Comparison of ENCODE assay signal across 14 cellular contexts in the genomic region with DNA sequence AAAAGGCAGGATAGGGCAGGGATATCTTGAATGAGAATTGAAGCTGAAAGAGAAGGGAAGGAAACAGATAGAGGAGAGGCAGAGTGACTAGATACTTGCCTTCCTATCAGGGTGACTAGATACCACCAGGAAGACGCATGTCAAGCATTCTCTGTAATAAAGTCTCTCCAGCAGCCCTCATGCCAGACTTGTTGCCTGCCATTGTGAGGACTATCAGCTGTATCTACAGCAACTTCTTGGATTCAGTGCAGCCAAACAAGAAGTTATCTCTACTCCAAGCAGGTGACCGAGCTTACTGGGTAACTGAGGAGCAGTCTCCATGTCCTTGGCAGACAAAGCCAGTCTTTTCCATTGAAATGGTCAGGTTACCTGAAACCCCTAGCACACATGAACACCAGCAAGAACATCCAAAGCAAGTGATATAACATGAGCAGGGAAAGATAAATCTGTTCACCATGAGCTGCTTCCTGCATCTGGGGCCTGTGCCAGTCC. TPM values are rescaled to one million over a fixed set of nuclear protein-coding genes. Genes with fewer than 3 reads are reported as not detected.
DNase-seq lines count a peak whose midpoint lies in the region; ATAC-seq and TF ChIP-seq lines count a peak whose summit lies in the region.
"Had no signal": no experiment of that assay in that cellular context is flagged by ENCODE, and none has a peak within 500 bp of the region (broad histone marks: within the 10 kb centered on the region; RNA-seq: fewer than 3 reads in every experiment).

No MANE protein-coding gene starts in this region.

- H3K27me3 ChIP-seq in Panc1 (ENCODE audit: control insufficient read depth, insufficient read depth, low read length) (no peaks in the 10 kb centered on the region), neural progenitor cell (no peaks in the 10 kb centered on the region), SJCRH30 (no peaks in the 10 kb centered on the region; the same call in 1 of the 2 replicates)
- H3K27me3 ChIP-seq: BLaER1 treated with 17β-estradiol and CSF1 and Interleukin-3, amounts not matched to agents 10 nM and 100 nM; colonic mucosa had no signal

- H3K27me3 Mint-ChIP-seq in Calu3 (ENCODE audit: unreplicated experiment) (no peaks in the 10 kb centered on the region), neural progenitor cell (ENCODE audit: insufficient read depth, low read depth) (no peaks in the 10 kb centered on the region)

- no peak overlapping the region for H3K4me2 ChIP-seq in neural progenitor cell

- no peaks in the 10 kb centered on the region for H4K20me1 ChIP-seq in neural progenitor cell (ENCODE audit: low read depth)
- H4K20me1 ChIP-seq: BLaER1 treated with 17β-estradiol and CSF1 and Interleukin-3, amounts not matched to agents 10 nM and 100 nM had no signal

- POLR2A ChIA-PET in Panc1 (lab: Charles Lee), result interaction anchor here (0.6 to 1.0 kb wide), 2 partner anchors 8 to 15 kb away, joined by 3 read pairs; no protein-coding TSS in a partner anchor

- no peaks in the 10 kb centered on the region for H3K9me3 ChIP-seq in Panc1 (ENCODE audit: control insufficient read depth, insufficient read depth, low read depth, low read length)
- no peaks in the 10 kb centered on the region for H3K9me3 ChIP-seq in neural progenitor cell (ENCODE audit: low read depth)
- H3K9me3 ChIP-seq in SJCRH30 (replicated peaks), result no peaks in the 10 kb centered on the region
- H3K9me3 ChIP-seq: BLaER1 treated with 17β-estradiol and CSF1 and Interleukin-3, amounts not matched to agents 10 nM and 100 nM; colonic mucosa had no signal

- peak overlapping the region in 1 of 2 experiments; percentile 24; a peak in 2 of 4 replicates for H3K4me3 ChIP-seq in Panc1 (ENCODE audit: low read depth in 2 of 2, low read length in 2 of 2)
- H3K4me3 ChIP-seq in coronary artery, result no peak overlapping the region
- H3K4me3 ChIP-seq in neural progenitor cell, result no peak overlapping the region
- no peak overlapping the region for H3K4me3 ChIP-seq in SJCRH30
- H3K4me3 ChIP-seq: BLaER1 treated with 17β-estradiol and CSF1 and Interleukin-3, amounts not matched to agents 10 nM and 100 nM; colonic mucosa had no signal

- H2AFZ ChIP-seq in neural progenitor cell (replicated peaks), result no peak overlapping the region

- H3K4me3 Mint-ChIP-seq in Calu3 (ENCODE audit: low read depth, unreplicated experiment), result peak overlapping the region; percentile 23
- H3K4me3 Mint-ChIP-seq in neural progenitor cell, result no peak overlapping the region
- H3K4me3 Mint-ChIP-seq: T-helper 1 cell treated with Interleukin-12 subunit alpha and Interleukin-12 subunit beta and Interleukin-4 antibody, amounts not matched to agents 30 μg/mL and 1 μg/mL, for 36 hours had no signal

- intact Hi-C loops in Calu3 (cut with micrococcal nuclease; ENCODE audit: unreplicated experiment) (loop anchor here (1.0 kb wide), 1 partner anchor 32 kb away; no protein-coding TSS in a partner anchor), Panc1 (cut with micrococcal nuclease; ENCODE audit: unreplicated experiment) (loop anchor here (10.0 kb wide), 1 partner anchor 99 kb away; no protein-coding TSS in a partner anchor)

- H3K36me3 Mint-ChIP-seq in Calu3 (ENCODE audit: insufficient read depth, unreplicated experiment) (peaks cover 10% of the 10 kb centered on the region), neural progenitor cell (no peaks in the 10 kb centered on the region)

- DNase-seq in Calu3, result no peak
- no peak for DNase-seq in Panc1 (ENCODE audit: low read depth, low spot score)
- DNase-seq in coronary artery (ENCODE audit: low spot score), result no peak
- DNase-seq in neural progenitor cell (ENCODE audit: low spot score), result no peak
- no peak for DNase-seq in T-helper 1 cell
- no peak for DNase-seq in SJCRH30
- DNase-seq: activated naive CD4-positive, alpha-beta T cell treated with Interleukin-2 at 50 U/mL for 16 hours; colonic mucosa; MV-4-11; stimulated activated naive CD4-positive, alpha-beta T cell treated with Interleukin-2 at 50 U/mL for 16 hours had no signal

- in situ Hi-C loops in Panc1 (cut with HindIII; ENCODE audit: low pct_unique_long_range_greater_than_20kb, low sequenced_read_pairs), result no loop called here

- no peak overlapping the region for H3K9ac ChIP-seq in neural progenitor cell
- H3K9ac ChIP-seq: BLaER1 treated with 17β-estradiol and CSF1 and Interleukin-3, amounts not matched to agents 10 nM and 100 nM had no signal

- H3K36me3 ChIP-seq in Panc1 (ENCODE audit: control insufficient read depth, insufficient read depth, low read length) (no peaks in the 10 kb centered on the region), neural progenitor cell (no peaks in the 10 kb centered on the region), SJCRH30 (no peaks in the 10 kb centered on the region)
- H3K36me3 ChIP-seq: BLaER1 treated with 17β-estradiol and CSF1 and Interleukin-3, amounts not matched to agents 10 nM and 100 nM; colonic mucosa had no signal

- H3K4me1 Mint-ChIP-seq in Calu3 (ENCODE audit: low read depth, unreplicated experiment), result peaks cover 70% of the 10 kb centered on the region
- H3K4me1 Mint-ChIP-seq in neural progenitor cell, result peaks cover 10% of the 10 kb centered on the region

- H3F3A ChIP-seq in neural progenitor cell (ENCODE audit: low read depth), result peaks cover 17% of the 10 kb centered on the region

- CTCF ChIA-PET in Calu3 (lab: Charles Lee) (interaction anchor here (0.7 to 1.9 kb wide), 8 partner anchors 8 to 96 kb away, joined by 3 to 12 read pairs (median 4); partner anchors contain the start of gene SH3RF2), Panc1 (lab: Charles Lee) (no interaction called here)

- TF ChIP-seq CTCF in Calu3 (IDR thresholded peaks at IDR 0.05; ENCODE audit: unreplicated experiment), result no peak
- no peak for TF ChIP-seq CTCF in Panc1 (IDR thresholded peaks at IDR 0.05)
- TF ChIP-seq CTCF in coronary artery (IDR thresholded peaks at IDR 0.05), result no peak
- no peak for TF ChIP-seq CTCF in neural progenitor cell (IDR thresholded peaks at IDR 0.05)

- no peaks in the 10 kb centered on the region for H3K79me2 ChIP-seq in neural progenitor cell (ENCODE audit: low read depth)

- peak; percentile 15 for ATAC-seq in Panc1
- no peak for ATAC-seq in GM21515 (IDR thresholded peaks at IDR 0.05; ENCODE audit: unreplicated experiment)
- ATAC-seq in GM18519 (IDR thresholded peaks at IDR 0.05; ENCODE audit: low FRiP score, unreplicated experiment), result no peak

- H3K27ac Mint-ChIP-seq in Calu3 (ENCODE audit: unreplicated experiment) (peak overlapping the region; percentile 79), neural progenitor cell (peak overlapping the region; percentile 27)

- BruUV-seq in Calu3 (replicated peaks; lab: Mats Ljungman, UMichigan) (TSS peak; percentile 92), Panc1 (replicated peaks; lab: Mats Ljungman, UMichigan) (no TSS peak)

- H3K9me3 Mint-ChIP-seq in Calu3 (ENCODE audit: low read depth, unreplicated experiment) (no peaks in the 10 kb centered on the region), neural progenitor cell (no peaks in the 10 kb centered on the region)
- H3K9me3 Mint-ChIP-seq: T-helper 1 cell treated with Interleukin-12 subunit alpha and Interleukin-12 subunit beta and Interleukin-4 antibody, amounts not matched to agents 30 μg/mL and 1 μg/mL, for 36 hours had no signal

- peak overlapping the region; percentile 80 for H3K27ac ChIP-seq in Panc1 (ENCODE audit: low read length)
- peak overlapping the region; percentile 6 to 30 for H3K27ac ChIP-seq in coronary artery
- H3K27ac ChIP-seq in neural progenitor cell, result no peak overlapping the region
- H3K27ac ChIP-seq in SJCRH30, result no peak overlapping the region
- H3K27ac ChIP-seq: BLaER1 treated with 17β-estradiol and CSF1 and Interleukin-3, amounts not matched to agents 10 nM and 100 nM; colonic mucosa had no signal

- H3K4me1 ChIP-seq in Panc1 (ENCODE audit: control insufficient read depth, insufficient read depth, low read length) (peaks cover 65% of the 10 kb centered on the region), neural progenitor cell (peaks cover 22% of the 10 kb centered on the region), SJCRH30 (no peaks in the 10 kb centered on the region)

RNA-seq across cellular contexts. Expression of gene SH3RF2, which starts 9.3 kb away (rescaled TPM):
- total RNA-seq in Calu3 (2022) (21.9 and 25.1 TPM in 2 replicates), Panc1 (2021; ENCODE audit: unreplicated experiment) (23.1 TPM), neural progenitor cell (ENCODE audit: low replicate concordance) (0.36 and 2.4 TPM in 2 replicates)
- 11.3 TPM for polyA plus RNA-seq in Panc1 (2012; ENCODE audit: insufficient read length)
- not detected in 2 replicates for total RNA-seq in SJCRH30 (2014; rRNA removed; shearing (Covaris generic))

Comparison
In these comparisons a context has a peak if more than half of its experiments do, and no peak if none do; other contexts are left out.
1. H3K27ac ChIP-seq: peak in Panc1 (single experiment) and coronary artery (2 of 2); none in neural progenitor cell (single experiment) and SJCRH30 (single experiment).